Comparison of ENCODE assay signal across 18 cellular contexts in genomic region chr1:31441970-31442647, GRCh38. TPM values are rescaled to one million over a fixed set of nuclear protein-coding genes. Genes with fewer than 3 reads are reported as not detected.
"Had no signal": no experiment of that assay in that cellular context is flagged by ENCODE, and none has a peak within 500 bp of the region (broad histone marks: within the 10 kb centered on the region; RNA-seq: fewer than 3 reads in every experiment).

No MANE protein-coding gene starts in this region.

- H3K9ac ChIP-seq: neural progenitor cell had no signal

- H3K27ac ChIP-seq: adrenal gland, cardiac muscle cell, neural progenitor cell, sigmoid colon, WERI-Rb-1 had no signal

- H2AFZ ChIP-seq: neural progenitor cell had no signal

- H3K36me3 ChIP-seq: adrenal gland, cardiac muscle cell, neural progenitor cell, sigmoid colon, WERI-Rb-1 had no signal

- H3K9me3 Mint-ChIP-seq: activated naive CD4-positive, alpha-beta T cell treated with anti-CD3 and anti-CD28 coated beads, Interleukin-2, amount 50 U/mL, for 24 hours; immature natural killer cell; stimulated activated naive CD8-positive, alpha-beta T cell treated with anti-CD3 and anti-CD28 coated beads, Interleukin-15, amount 100 ng/mL, for 72 hours had no signal

- H3K4me2 ChIP-seq: neural progenitor cell had no signal

- H3K36me3 Mint-ChIP-seq: activated CD4-positive, alpha-beta memory T cell treated with anti-CD3 and anti-CD28 coated beads for 36 hours; activated naive CD4-positive, alpha-beta T cell treated with anti-CD3 and anti-CD28 coated beads, Interleukin-2, amount 50 U/mL, for 24 hours; immature natural killer cell; mesothelial cell of epicardium; neural progenitor cell had no signal

- H3K27me3 ChIP-seq: adrenal gland, cardiac muscle cell, neural progenitor cell, sigmoid colon had no signal

- DNase-seq: activated CD4-positive, alpha-beta memory T cell treated with anti-CD3 and anti-CD28 coated beads for 36 hours; activated effector memory CD4-positive, alpha-beta T cell treated with anti-CD3 and anti-CD28 coated beads, Interleukin-2, amount 50 U/mL, for 16 hours; activated T-cell treated with anti-CD3 and anti-CD28 coated beads, Interleukin-2, amount 50 U/mL, for 4 hours; adrenal gland; head of caudate nucleus; immature natural killer cell; left cardiac atrium; sigmoid colon; stimulated activated CD4-positive, alpha-beta T cell treated with anti-CD3 and anti-CD28 coated beads, Interleukin-1b, Interleukin-23, amount 100 ng/mL, for 48 hours; stimulated activated naive CD8-positive, alpha-beta T cell treated with anti-CD3 and anti-CD28 coated beads, Interleukin-15, amount 100 ng/mL, for 72 hours; T1000; WERI-Rb-1 had no signal

- H3K27ac Mint-ChIP-seq: activated CD4-positive, alpha-beta memory T cell treated with anti-CD3 and anti-CD28 coated beads for 36 hours; activated naive CD4-positive, alpha-beta T cell treated with anti-CD3 and anti-CD28 coated beads, Interleukin-2, amount 50 U/mL, for 24 hours; mesothelial cell of epicardium; neural progenitor cell had no signal

- H3K9me3 ChIP-seq: adrenal gland had no signal

- H3K4me1 Mint-ChIP-seq: activated naive CD4-positive, alpha-beta T cell treated with anti-CD3 and anti-CD28 coated beads, Interleukin-2, amount 50 U/mL, for 24 hours; immature natural killer cell; mesothelial cell of epicardium; neural progenitor cell; stimulated activated naive CD8-positive, alpha-beta T cell treated with anti-CD3 and anti-CD28 coated beads, Interleukin-15, amount 100 ng/mL, for 72 hours had no signal

- H3K4me3 Mint-ChIP-seq: activated CD4-positive, alpha-beta memory T cell treated with anti-CD3 and anti-CD28 coated beads for 36 hours; activated naive CD4-positive, alpha-beta T cell treated with anti-CD3 and anti-CD28 coated beads, Interleukin-2, amount 50 U/mL, for 24 hours; activated T-cell treated with anti-CD3 and anti-CD28 coated beads, Interleukin-2, amount 50 U/mL, for 4 hours; immature natural killer cell; mesothelial cell of epicardium; neural progenitor cell; stimulated activated naive CD8-positive, alpha-beta T cell treated with anti-CD3 and anti-CD28 coated beads, Interleukin-15, amount 100 ng/mL, for 72 hours had no signal

- H3K4me3 ChIP-seq: adrenal gland, cardiac muscle cell, lung, neural progenitor cell, sigmoid colon had no signal

- ATAC-seq: activated T-cell treated with anti-CD3 and anti-CD28 coated beads, Interleukin-2, amount 50 U/mL, for 4 hours; left cardiac atrium; stimulated activated naive CD8-positive, alpha-beta T cell treated with anti-CD3 and anti-CD28 coated beads, Interleukin-15, amount 100 ng/mL, for 72 hours had no signal

- H3K4me1 ChIP-seq: adrenal gland, neural progenitor cell, sigmoid colon had no signal

- H3K27me3 Mint-ChIP-seq: activated CD4-positive, alpha-beta memory T cell treated with anti-CD3 and anti-CD28 coated beads for 36 hours; activated naive CD4-positive, alpha-beta T cell treated with anti-CD3 and anti-CD28 coated beads, Interleukin-2, amount 50 U/mL, for 24 hours; stimulated activated naive CD8-positive, alpha-beta T cell treated with anti-CD3 and anti-CD28 coated beads, Interleukin-15, amount 100 ng/mL, for 72 hours had no signal

- FAIRE-seq: frontal cortex had no signal

RNA-seq across cellular contexts. Expression of gene SERINC2, which starts 29.1 kb away (rescaled TPM):
- polyA plus RNA-seq: immature natural killer cell had no signal
